Comparison of ENCODE assay signal across 8 cellular contexts in the genomic region with DNA sequence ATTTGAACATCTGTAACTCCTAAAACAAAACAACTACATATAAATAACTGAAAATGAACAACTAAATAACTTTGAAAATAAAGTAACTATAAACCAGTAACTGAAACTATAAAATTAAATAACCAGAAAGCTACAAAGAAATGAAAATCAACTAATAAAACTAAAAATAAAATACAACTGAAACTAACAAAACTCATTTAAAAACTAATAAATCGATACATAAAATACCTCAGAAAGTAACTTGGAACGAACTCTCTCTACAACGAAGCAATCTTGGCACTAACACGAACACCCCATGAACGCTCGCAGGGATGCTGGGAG. TPM values are rescaled to one million over a fixed set of nuclear protein-coding genes. Genes with fewer than 3 reads are reported as not detected.
A peak's percentile ranks its signal among the peaks of the same experiment; 100 is the strongest.
DNase-seq lines count a peak whose midpoint lies in the region; ATAC-seq, FAIRE-seq and TF ChIP-seq lines count a peak whose summit lies in the region.

No MANE protein-coding gene starts in this region.

- POLR2A ChIA-PET in A549 (lab: Yijun Ruan, JAX), result no interaction called here

- H3K36me3 Mint-ChIP-seq in natural killer cell treated with Interleukin-12 subunit alpha and Interleukin-12 subunit beta and Interleukin-15 and Interleukin-18, amount 100 ng/mL, for 72 hours, result no peaks in the 10 kb centered on the region

- TF ChIP-seq POLR2A in A549 (IDR thresholded peaks at IDR 0.05; ENCODE audit: low read length), result no peak

- H3K9me3 Mint-ChIP-seq in natural killer cell treated with Interleukin-12 subunit alpha and Interleukin-12 subunit beta and Interleukin-15 and Interleukin-18, amount 100 ng/mL, for 72 hours, result no peaks in the 10 kb centered on the region

- WGBS in A549 (ENCODE audit: missing lambda C conversion rate), result under 1% methylated on average over 6 of the region's 6 CpGs

- no peak for TF ChIP-seq CTCF in A549 (IDR thresholded peaks at IDR 0.05)

- ATAC-seq in A549 (no peak), HG03520 (IDR thresholded peaks at IDR 0.05; ENCODE audit: unreplicated experiment) (no peak)
- ATAC-seq in natural killer cell treated with Interleukin-12 subunit alpha and Interleukin-12 subunit beta and Interleukin-15 and Interleukin-18, amount 100 ng/mL, for 72 hours, result no peak

- H3K27ac Mint-ChIP-seq in natural killer cell treated with Interleukin-12 subunit alpha and Interleukin-12 subunit beta and Interleukin-15 and Interleukin-18, amount 100 ng/mL, for 72 hours, result no peak overlapping the region

- DNase-seq in A549 (ENCODE audit: low read depth in 1 of 2, low spot score in 1 of 2) (no peak), COR-L47 (lab: John Stamatoyannopoulos, UW) (no peak), Kasumi-1 (lab: John Stamatoyannopoulos, UW) (no peak), putamen (ENCODE audit: low spot score) (no peak)
- DNase-seq in natural killer cell treated with Interleukin-12 subunit alpha and Interleukin-12 subunit beta and Interleukin-15 and Interleukin-18, amount 100 ng/mL, for 72 hours (ENCODE audit: low spot score), result no peak

- TF ChIP-seq RAD21 in A549 (conservative IDR thresholded peaks at IDR 0.05 in 1 of 2, IDR thresholded peaks at IDR 0.05 in 1 of 2), result no peak

- FAIRE-seq in A549 (lab: Jason Lieb, UNC), result no peak

- no peaks in the 10 kb centered on the region for H3K4me1 Mint-ChIP-seq in natural killer cell treated with Interleukin-12 subunit alpha and Interleukin-12 subunit beta and Interleukin-15 and Interleukin-18, amount 100 ng/mL, for 72 hours (ENCODE audit: low read depth in 2 of 2)

- CTCF ChIA-PET in A549 (lab: Yijun Ruan, JAX), result interaction anchor here (0.6 to 13.5 kb wide), 3 partner anchors 56 to 204 kb away, joined by 3 to 380 read pairs (median 11); no protein-coding TSS in a partner anchor

- H3K27me3 ChIP-seq in HUES48 (ENCODE audit: control insufficient read depth, insufficient read depth, low read length), result peaks cover 34% of the 10 kb centered on the region
- H3K27me3 ChIP-seq in duodenal mucosa (ENCODE audit: control insufficient read depth in 1 of 2, insufficient read depth in 2 of 2, low read length in 2 of 2), result peaks cover 25 to 35% of the 10 kb centered on the region in 2 donors

- H3K9ac ChIP-seq in HUES48 (ENCODE audit: low read depth, low read length), result no peak overlapping the region
- H3K9ac ChIP-seq in duodenal mucosa (ENCODE audit: low read depth in 1 of 2, low read length in 2 of 2), result no peak overlapping the region

- H3K9me3 ChIP-seq in A549 (no peaks in the 10 kb centered on the region; the same call in 2 of the 3 replicates), HUES48 (ENCODE audit: control insufficient read depth, insufficient read depth, low read length) (no peaks in the 10 kb centered on the region), duodenal mucosa (ENCODE audit: control insufficient read depth in 1 of 2, low read length in 2 of 2) (no peaks in the 10 kb centered on the region)

- H3K4me2 ChIP-seq in A549, result peak overlapping the region; percentile 85

- no peaks in the 10 kb centered on the region for H3K36me3 ChIP-seq in HUES48 (ENCODE audit: control insufficient read depth, insufficient read depth, low read length)
- H3K36me3 ChIP-seq in duodenal mucosa (ENCODE audit: control insufficient read depth in 1 of 2, insufficient read depth in 2 of 2, low read length in 2 of 2), result no peaks in the 10 kb centered on the region

- H3K4me3 Mint-ChIP-seq in natural killer cell treated with Interleukin-12 subunit alpha and Interleukin-12 subunit beta and Interleukin-15 and Interleukin-18, amount 100 ng/mL, for 72 hours, result peak overlapping the region; percentile 27

- TF ChIP-seq EP300 in A549 (IDR thresholded peaks at IDR 0.05), result no peak

- peaks cover 27 to 39% of the 10 kb centered on the region in 2 donors for H3K27me3 Mint-ChIP-seq in natural killer cell treated with Interleukin-12 subunit alpha and Interleukin-12 subunit beta and Interleukin-15 and Interleukin-18, amount 100 ng/mL, for 72 hours

- H3K27ac ChIP-seq in A549 (peak overlapping the region in 1 of 2 experiments; percentile 46; a peak in 2 of 6 replicates), HUES48 (ENCODE audit: low read depth, low read length) (no peak overlapping the region), duodenal mucosa (ENCODE audit: low read depth, low read length) (no peak overlapping the region)

- H3K4me3 ChIP-seq in A549 (peak overlapping the region; percentile 45), HUES48 (ENCODE audit: low read depth, low read length) (peak overlapping the region; percentile 69), duodenal mucosa (ENCODE audit: low read depth in 1 of 2, low read length in 2 of 2) (peak overlapping the region; percentile 67 to 73)

- H3K4me1 ChIP-seq in A549, result peaks cover 3% of the 10 kb centered on the region; the same call in 1 of the 3 replicates
- peaks cover 6% of the 10 kb centered on the region for H3K4me1 ChIP-seq in HUES48 (ENCODE audit: control insufficient read depth, insufficient read depth, low read length)
- H3K4me1 ChIP-seq in duodenal mucosa (ENCODE audit: control insufficient read depth in 1 of 2, insufficient read depth in 2 of 2, low read length in 2 of 2), result peaks cover 9 to 15% of the 10 kb centered on the region in 2 donors

TF ChIP-seq in A549, 52 proteins besides CTCF, POLR2A, EP300 and RAD21:
- TF ChIP-seq NFE2L2 (conservative IDR thresholded peaks at IDR 0.05; ENCODE audit: low read length) (no peak), CEBPB (IDR thresholded peaks at IDR 0.05) (no peak), RNF2 (IDR thresholded peaks at IDR 0.05; ENCODE audit: borderline replicate concordance, low read depth) (0 out of 2 replicates have a peak, but pooled peaks have one; percentile 99)

RNA-seq across cellular contexts. Expression of gene LAMP3, which starts 15.9 kb away (rescaled TPM):
- polyA plus RNA-seq in A549 (2011; rRNA removed) (0.72 and 0.91 TPM in 2 replicates), A549 (2017; fragmentation: RNase III; extraction: RNeasy Plus Mini Kit Qiagen cat#74134 plus additional on column Dnase treatment) (0.06 to 0.15 TPM (median 0.14 TPM) in 3 replicates)
- polyA plus RNA-seq in A549 (2012; cell fraction: cytosol; rRNA removed), result 0.01 TPM in 1 of 2 replicates, not detected in the other
- polyA plus RNA-seq in A549 (2012; cell fraction: nucleus; rRNA removed), result 0.02 TPM in 1 of 2 replicates, not detected in the other
- 0.78 and 0.95 TPM in 2 replicates for polyA minus RNA-seq in A549 (2011; rRNA and poly(A)+ RNA removed)
- total RNA-seq in natural killer cell treated with Interleukin-12 subunit alpha and Interleukin-12 subunit beta and Interleukin-15 and Interleukin-18, amount 100 ng/mL, for 72 hours, result under 1 TPM; 0.36 to 0.70 TPM
